8 cellular contexts compared by ENCODE assay signal in the genomic region with DNA sequence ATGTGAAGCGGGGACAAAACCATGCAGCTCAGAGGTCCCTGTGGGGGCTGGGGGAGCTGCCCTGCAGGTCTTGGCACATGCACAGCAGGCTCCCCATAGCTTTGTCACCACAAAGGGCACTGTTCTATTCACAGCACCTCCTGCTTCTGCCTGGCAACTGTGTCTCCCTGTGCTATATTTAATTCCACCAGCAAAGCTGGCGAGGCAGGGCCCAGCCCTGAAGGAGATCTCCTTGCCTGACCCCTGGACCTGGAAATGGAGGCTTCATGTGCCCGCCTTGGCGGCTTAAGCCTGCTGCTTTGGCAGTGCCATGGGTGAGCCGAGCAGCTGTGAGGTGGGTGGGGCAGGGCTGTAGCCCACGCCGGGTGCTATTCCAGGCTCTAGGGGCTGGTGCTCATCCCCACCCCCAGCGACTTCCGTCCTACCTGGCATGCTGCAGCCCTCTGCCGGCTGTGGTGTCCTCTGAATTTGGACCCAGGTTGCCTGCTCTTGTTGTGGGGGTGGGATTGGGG. TPM values are rescaled to one million over a fixed set of nuclear protein-coding genes. Genes with fewer than 3 reads are reported as not detected.
DNase-seq lines count a peak whose midpoint lies in the region; TF ChIP-seq lines count a peak whose summit lies in the region.

No MANE protein-coding gene starts in this region.

- H3K27ac ChIP-seq in mammary epithelial cell (ENCODE audit: insufficient read depth, low read depth, low read length) (peak overlapping the region; percentile 57), mucosa of rectum (ENCODE audit: low read depth in 2 of 2, low read length in 2 of 2) (peak overlapping the region; percentile 52 to 73)

- H2AFZ ChIP-seq in mammary epithelial cell (ENCODE audit: low read depth, low read length) = peak overlapping the region; percentile 66

- H3K9ac ChIP-seq in mammary epithelial cell (ENCODE audit: insufficient read depth, low read length) = peak overlapping the region; percentile 44
- peak overlapping the region in 1 of 2 donors; percentile 0 for H3K9ac ChIP-seq in mucosa of rectum (ENCODE audit: low read depth in 1 of 2, low read length in 2 of 2)

- H3K79me2 ChIP-seq in mammary epithelial cell (ENCODE audit: insufficient read depth, low read length) = no peaks in the 10 kb centered on the region

- TF ChIP-seq CTCF in mammary epithelial cell (conservative IDR thresholded peaks at IDR 0.05 in 1 of 2, IDR thresholded peaks at IDR 0.05 in 1 of 2; ENCODE audit: extremely low read depth in 1 of 2, insufficient read depth in 1 of 2, low read depth in 1 of 2, low read length in 2 of 2) = peak in 1 of 2 donors; percentile 30

- no TSS peak for BruUV-seq in mammary epithelial cell (replicated peaks; lab: Mats Ljungman, UMichigan)

- no peaks in the 10 kb centered on the region for H3K36me3 ChIP-seq in mammary epithelial cell (ENCODE audit: insufficient read depth, low read length)
- H3K36me3 ChIP-seq in mucosa of rectum (ENCODE audit: control insufficient read depth in 2 of 2, insufficient read depth in 2 of 2, low read length in 2 of 2) = peaks cover 0 to 3% of the 10 kb centered on the region in 2 donors

- no peaks in the 10 kb centered on the region for H4K20me1 ChIP-seq in mammary epithelial cell (ENCODE audit: insufficient read depth, low read length)

- H3K27me3 ChIP-seq in mammary epithelial cell (ENCODE audit: insufficient read depth, low read length) (no peaks in the 10 kb centered on the region), mucosa of rectum (ENCODE audit: control insufficient read depth in 2 of 2, insufficient read depth in 2 of 2, low read length in 2 of 2) (no peaks in the 10 kb centered on the region)

- DNase-seq in DMS53 (lab: John Stamatoyannopoulos, UW) (peak; percentile 79), NCI-H446 (lab: John Stamatoyannopoulos, UW) (peak; percentile 28 to 53), mammary epithelial cell (peak; percentile 27), NCI-H128 (lab: John Stamatoyannopoulos, UW; ENCODE audit: unreplicated experiment) (no peak), GM19238 (ENCODE audit: insufficient read length, low spot score) (no peak), ACHN (no peak), HuH-7 (ENCODE audit: low spot score) (no peak)

- dilution Hi-C loops in mammary epithelial cell (cut with HindIII; ENCODE audit: low sequenced_read_pairs) = loop anchor here (5.0 kb wide), 1 partner anchor 92 kb away; no protein-coding TSS in a partner anchor

- H3K4me1 ChIP-seq in mammary epithelial cell (ENCODE audit: insufficient read depth, low read length) = peaks cover 42% of the 10 kb centered on the region
- peaks cover 40 to 42% of the 10 kb centered on the region in 2 donors for H3K4me1 ChIP-seq in mucosa of rectum (ENCODE audit: control insufficient read depth in 2 of 2, insufficient read depth in 2 of 2, low read length in 2 of 2)

- in situ Hi-C loops in mammary epithelial cell (cut with MboI; ENCODE audit: low sequenced_read_pairs in 2 of 2) = loop anchor here (5.0 to 25.0 kb wide), 3 partner anchors 107 to 397 kb away; partner anchors contain the start of genes MLKL (in 1 of the 2) and ZNRF1 (in 1 of the 2)
- in situ Hi-C loops in ACHN (cut with HindIII; ENCODE audit: low pct_ligation_motif_present, low pct_unique_long_range_greater_than_20kb, low sequenced_read_pairs) = no loop called here

- CTCF ChIA-PET in mammary epithelial cell (lab: Charles Lee; ENCODE audit: low non-redundant PET) = interaction anchor here (0.6 to 3.5 kb wide), 2 partner anchors 111 to 113 kb away, joined by 3 to 43 read pairs; partner anchors contain the start of gene ZNRF1

- no peaks in the 10 kb centered on the region for H3K9me3 ChIP-seq in mammary epithelial cell (replicated peaks; ENCODE audit: insufficient read depth, low read length)
- H3K9me3 ChIP-seq in mucosa of rectum (ENCODE audit: control insufficient read depth in 2 of 2, low read length in 2 of 2) = no peaks in the 10 kb centered on the region

- intact Hi-C loops in mammary epithelial cell (cut with micrococcal nuclease) = loop anchor here (10.0 kb wide), 1 partner anchor 215 kb away; no protein-coding TSS in a partner anchor

- peak overlapping the region; percentile 88 for H3K4me2 ChIP-seq in mammary epithelial cell (ENCODE audit: insufficient read depth, low read depth, low read length)

- WGBS in mammary epithelial cell (ENCODE audit: low coverage, missing lambda C conversion rate) = 2% methylated on average over 10 of the region's 10 CpGs

- peak overlapping the region in 2 of 3 experiments; percentile 13 to 19 for H3K4me3 ChIP-seq in mammary epithelial cell (replicated peaks in 1 of 3; ENCODE audit: insufficient read depth in 1 of 3, low read depth in 2 of 3, low read length in 3 of 3)
- no peak overlapping the region for H3K4me3 ChIP-seq in mucosa of rectum (ENCODE audit: low read length in 2 of 2)

RNA-seq across cellular contexts. Expression of gene LDHD, which starts 6.8 kb away (rescaled TPM):
- total RNA-seq in mammary epithelial cell = 1 to 10 TPM in 1 of 2 donors, under 1 TPM in 1; 0.50 to 1.4 TPM
- polyA plus RNA-seq in mammary epithelial cell = 0.16 TPM
- polyA minus RNA-seq in mammary epithelial cell = not detected

RNA-seq across cellular contexts. Expression of gene ZFP1, which starts 38.5 kb away (rescaled TPM):
- 10 to 100 TPM; 11.9 to 13.7 TPM for total RNA-seq in mammary epithelial cell
- polyA plus RNA-seq in mammary epithelial cell = 6.4 TPM
- polyA minus RNA-seq in mammary epithelial cell = 4.1 TPM

Comparison
In these comparisons a context has a peak if more than half of its experiments do, and no peak if none do; other contexts are left out.
1. DNase-seq: peak in DMS53 (single experiment), NCI-H446 (2 of 2) and mammary epithelial cell (single experiment); none in NCI-H128 (single experiment), GM19238 (single experiment), ACHN (single experiment) and HuH-7 (single experiment).
2. H3K4me3 ChIP-seq: peak in mammary epithelial cell (2 of 3); none in mucosa of rectum (0 of 2).